In genomic region chr15:83694030-83694429, GRCh38 we compare ENCODE assay signal across 14 cellular contexts. TPM values are rescaled to one million over a fixed set of nuclear protein-coding genes. Genes with fewer than 3 reads are reported as not detected.
DNase-seq lines count a peak whose midpoint lies in the region; ATAC-seq, FAIRE-seq and TF ChIP-seq lines count a peak whose summit lies in the region.
"Had no signal": no experiment of that assay in that cellular context is flagged by ENCODE, and none has a peak within 500 bp of the region (broad histone marks: within the 10 kb centered on the region; RNA-seq: fewer than 3 reads in every experiment).

No MANE protein-coding gene starts in this region.

- TF ChIP-seq RAD21 in H1 (IDR thresholded peaks at IDR 0.05 in 1 of 2, conservative IDR thresholded peaks at IDR 0.05 in 1 of 2; ENCODE audit: low read depth in 2 of 2, low read length in 2 of 2), result no peak

- H3K4me3 Mint-ChIP-seq in immature natural killer cell, result no peak overlapping the region
- no peak overlapping the region for H3K4me3 Mint-ChIP-seq in activated naive CD4-positive, alpha-beta T cell treated with anti-CD3 and anti-CD28 coated beads for 36 hours
- H3K4me3 Mint-ChIP-seq: activated naive CD8-positive, alpha-beta T cell treated with anti-CD3 and anti-CD28 coated beads, Interleukin-2, amount 50 U/mL, for 24 hours had no signal

- no peak overlapping the region for H2BK5ac ChIP-seq in H1 (ENCODE audit: low read depth, low read length)

- H3K36me3 ChIP-seq in H1 (ENCODE audit: control insufficient read depth in 2 of 4, insufficient read depth in 4 of 4, low read length in 3 of 4) (no peaks in the 10 kb centered on the region), tibial artery (no peaks in the 10 kb centered on the region)

- no peak overlapping the region for H2BK12ac ChIP-seq in H1 (ENCODE audit: low read depth, low read length)

- 44% methylated on average over 10 of the region's 10 CpGs; no CpG with 5 or more reads in 1 of the 2 experiments for WGBS in H1 (ENCODE audit: extremely low coverage in 1 of 2, insufficient coverage in 1 of 2, insufficient read length in 1 of 2, insufficient replicate concordance in 2 of 2, low coverage in 1 of 2, low lambda C conversion rate in 2 of 2, missing lambda C conversion rate in 1 of 2), 2 experiments

- peaks cover 1 to 2% (median 2%) of the 10 kb centered on the region in 3 donors for H3K27me3 Mint-ChIP-seq in immature natural killer cell (ENCODE audit: low read depth in 3 of 3)
- peaks cover 3% of the 10 kb centered on the region for H3K27me3 Mint-ChIP-seq in activated naive CD4-positive, alpha-beta T cell treated with anti-CD3 and anti-CD28 coated beads for 36 hours (ENCODE audit: low read depth)

- H3K27ac ChIP-seq in H1 (ENCODE audit: low read depth, low read length), result no peak overlapping the region
- peak overlapping the region; percentile 64 to 78 for H3K27ac ChIP-seq in tibial artery
- H3K27ac ChIP-seq: epithelial cell of prostate had no signal

- no peak overlapping the region for H3K14ac ChIP-seq in H1 (ENCODE audit: insufficient read length)

- H3K9ac ChIP-seq in H1 (replicated peaks in 1 of 4; ENCODE audit: extremely low read depth in 1 of 4, low read depth in 3 of 4, low read length in 3 of 4), result no peak overlapping the region

- H3K79me1 ChIP-seq in H1 (ENCODE audit: low read depth, low read length), result no peaks in the 10 kb centered on the region

- H3K23me2 ChIP-seq in H1 (ENCODE audit: low read depth, low read length), result peaks cover 5% of the 10 kb centered on the region; the same call in 1 of the 2 replicates

- CTCF ChIA-PET in H1 (lab: Charles Lee; ENCODE audit: partially characterized antibody), result interaction anchor here (0.9 to 1.0 kb wide), 2 partner anchors 131 to 162 kb away, joined by 3 read pairs; no protein-coding TSS in a partner anchor
- CTCF ChIA-PET in activated naive CD4-positive, alpha-beta T cell treated with anti-CD3 and anti-CD28 coated beads for 36 hours (lab: Charles Lee), result no interaction called here

- no peak overlapping the region for H3K56ac ChIP-seq in H1 (replicated peaks; ENCODE audit: insufficient read length, low read depth, low read length)

- TF ChIP-seq CTCF in H1 (IDR thresholded peaks at IDR 0.05; ENCODE audit: control extremely low read depth in 1 of 3, insufficient read depth in 1 of 3, low read depth in 1 of 3, low read length in 3 of 3) (no peak), tibial artery (IDR thresholded peaks at IDR 0.05) (no peak)

- H2BK15ac ChIP-seq in H1 (ENCODE audit: low read length), result no peak overlapping the region

- no peak overlapping the region for H2BK120ac ChIP-seq in H1 (replicated peaks; ENCODE audit: low read depth, low read length)

- no peak overlapping the region for H3K23ac ChIP-seq in H1 (ENCODE audit: insufficient read length)

- intact Hi-C loops in tibial artery (cut with DNase I; ENCODE audit: low total_unique reads), result no loop called here
- intact Hi-C loops in activated naive CD4-positive, alpha-beta T cell treated with anti-CD3 and anti-CD28 coated beads for 36 hours (cut with micrococcal nuclease), result no loop called here

- peaks cover 3 to 14% (median 6%) of the 10 kb centered on the region in 4 experiments; a peak in 6 of 7 replicates for H3K4me1 ChIP-seq in H1 (replicated peaks in 1 of 4; ENCODE audit: control insufficient read depth in 3 of 4, insufficient read depth in 4 of 4, low read length in 3 of 4)
- H3K4me1 ChIP-seq in tibial artery, result peaks cover 0 to 57% (median 21%) of the 10 kb centered on the region in 4 donors

- H3K27ac Mint-ChIP-seq in immature natural killer cell, result no peak overlapping the region
- no peak overlapping the region for H3K27ac Mint-ChIP-seq in activated naive CD4-positive, alpha-beta T cell treated with anti-CD3 and anti-CD28 coated beads for 36 hours
- H3K27ac Mint-ChIP-seq: activated naive CD8-positive, alpha-beta T cell treated with anti-CD3 and anti-CD28 coated beads, Interleukin-2, amount 50 U/mL, for 24 hours had no signal

- no peaks in the 10 kb centered on the region for H3K4me1 Mint-ChIP-seq in immature natural killer cell
- no peaks in the 10 kb centered on the region for H3K4me1 Mint-ChIP-seq in activated naive CD4-positive, alpha-beta T cell treated with anti-CD3 and anti-CD28 coated beads for 36 hours (ENCODE audit: low read depth)
- H3K4me1 Mint-ChIP-seq: activated naive CD8-positive, alpha-beta T cell treated with anti-CD3 and anti-CD28 coated beads, Interleukin-2, amount 50 U/mL, for 24 hours had no signal

- H3K18ac ChIP-seq in H1 (ENCODE audit: extremely low read depth, low read length), result no peak overlapping the region

- no peak for TF ChIP-seq EP300 in H1 (IDR thresholded peaks at IDR 0.05; ENCODE audit: borderline replicate concordance in 1 of 2, low read depth in 2 of 2, low read length in 2 of 2)

- no peak overlapping the region for H4K8ac ChIP-seq in H1 (ENCODE audit: extremely low read depth, insufficient read depth, low read length)

- TF ChIP-seq POLR2A in H1 (IDR thresholded peaks at IDR 0.05; ENCODE audit: control extremely low read depth in 1 of 2, low read depth in 2 of 2, low read length in 2 of 2), result no peak

- no peaks in the 10 kb centered on the region for H3K27me3 ChIP-seq in H1 (replicated peaks in 1 of 4; ENCODE audit: control insufficient read depth in 3 of 4, extremely low read depth in 1 of 4, insufficient read depth in 3 of 4, low read length in 3 of 4)
- H3K27me3 ChIP-seq in tibial artery, result no peaks in the 10 kb centered on the region

- H3K9me3 ChIP-seq in H1 (ENCODE audit: insufficient read depth in 2 of 2, low read depth in 1 of 2, low read length in 1 of 2) (no peaks in the 10 kb centered on the region), tibial artery (no peaks in the 10 kb centered on the region)

- H3K36me3 Mint-ChIP-seq in immature natural killer cell, result no peaks in the 10 kb centered on the region
- H3K36me3 Mint-ChIP-seq in activated naive CD4-positive, alpha-beta T cell treated with anti-CD3 and anti-CD28 coated beads for 36 hours (ENCODE audit: low read depth), result no peaks in the 10 kb centered on the region

- ATAC-seq in GM18868 (IDR thresholded peaks at IDR 0.05; ENCODE audit: unreplicated experiment) (no peak), HG03354 (IDR thresholded peaks at IDR 0.05; ENCODE audit: poor library complexity, severe bottlenecking, unreplicated experiment) (no peak)
- ATAC-seq: activated naive CD8-positive, alpha-beta T cell treated with anti-CD3 and anti-CD28 coated beads, Interleukin-2, amount 50 U/mL, for 24 hours had no signal

- H2BK20ac ChIP-seq in H1 (ENCODE audit: low read length), result no peak overlapping the region

- H2AFZ ChIP-seq in H1 (ENCODE audit: low read length), result peak overlapping the region; percentile 77; the same call in 1 of the 2 replicates

- H3K4ac ChIP-seq in H1 (replicated peaks; ENCODE audit: insufficient read length, low read depth, low read length), result no peak overlapping the region

- no peaks in the 10 kb centered on the region for H3K79me2 ChIP-seq in H1 (ENCODE audit: control insufficient read depth in 1 of 2, insufficient read depth in 2 of 2, low read length in 2 of 2)

- H4K5ac ChIP-seq in H1 (ENCODE audit: insufficient read length, low read depth, low read length), result no peak overlapping the region

- peak; percentile 2 for DNase-seq in M059J (ENCODE audit: low read depth)
- DNase-seq in H1 (ENCODE audit: low read depth in 1 of 2, low spot score in 2 of 2), result peak in 1 of 2 experiments; percentile 49
- DNase-seq in left kidney (ENCODE audit: low read depth, low spot score), result peak; percentile 14
- no peak for DNase-seq in tibial artery
- no peak for DNase-seq in immature natural killer cell
- DNase-seq in activated naive CD4-positive, alpha-beta T cell treated with anti-CD3 and anti-CD28 coated beads for 36 hours, result no peak
- DNase-seq: activated naive CD8-positive, alpha-beta T cell treated with anti-CD3 and anti-CD28 coated beads, Interleukin-2, amount 50 U/mL, for 24 hours; NCI-H1436 treated with DMSO at 0.1 percent for 48 hours; T-helper 9 cell had no signal

- POLR2A ChIA-PET in H1 (lab: Charles Lee; ENCODE audit: partially characterized antibody), result interaction anchor here (0.6 kb wide), 1 partner anchor 263 kb away, joined by 3 read pairs; no protein-coding TSS in a partner anchor

- no peak overlapping the region for H2AK5ac ChIP-seq in H1 (ENCODE audit: low read depth, low read length)

- peak overlapping the region; percentile 10 to 48; a peak in 2 of 4 replicates for H3K4me2 ChIP-seq in H1 (ENCODE audit: insufficient read depth in 1 of 2, low read depth in 2 of 2, low read length in 2 of 2)

- no peak overlapping the region for H4K91ac ChIP-seq in H1 (replicated peaks; ENCODE audit: insufficient read length, low read length)

- FAIRE-seq in H1 (lab: Jason Lieb, UNC), result no peak

- peaks cover 0 to 5% (median 0%) of the 10 kb centered on the region in 6 donors for H3K9me3 Mint-ChIP-seq in immature natural killer cell
- H3K9me3 Mint-ChIP-seq in activated naive CD4-positive, alpha-beta T cell treated with anti-CD3 and anti-CD28 coated beads for 36 hours, result no peaks in the 10 kb centered on the region

- peaks cover 0 to 2% of the 10 kb centered on the region in 2 experiments for H4K20me1 ChIP-seq in H1 (replicated peaks in 1 of 2; ENCODE audit: control insufficient read depth in 1 of 2, insufficient read depth in 2 of 2, low read length in 2 of 2)

- H3K4me3 ChIP-seq in H1 (ENCODE audit: extremely low read depth in 1 of 4, insufficient read depth in 2 of 4, low read depth in 3 of 4, low read length in 4 of 4), result peak overlapping the region in 1 of 4 experiments; percentile 22; a peak in 1 of 8 replicates
- peak overlapping the region; percentile 22 to 31 for H3K4me3 ChIP-seq in tibial artery

TF ChIP-seq in H1, 55 proteins besides CTCF, POLR2A, EP300 and RAD21 (continues in another document):
- TF ChIP-seq HDAC6 (IDR thresholded peaks at IDR 0.05; ENCODE audit: low read depth, low read length), result no peak
- TF ChIP-seq SP1 (IDR thresholded peaks at IDR 0.05; ENCODE audit: low read depth, low read length), result no peak

RNA-seq across cellular contexts. Expression of gene ADAMTSL3, which starts 40.1 kb away (rescaled TPM):
- total RNA-seq in M059J (2014; rRNA removed; shearing (Covaris generic)), result not detected in 2 replicates
- total RNA-seq in H1 (2021; fragmentation: NEBNext Ultra II Directional; extraction: Animal tissue kit (Norgen Biotek cat#: 25700)), result 0.75 and 1.4 TPM in 2 replicates
- polyA plus RNA-seq in H1 (2011; rRNA removed) (0.35 TPM in 2 replicates), immature natural killer cell (not detected)
- polyA plus RNA-seq in H1 (2011; cell fraction: cytosol; rRNA removed), result 0.36 TPM
- 1.2 TPM for polyA plus RNA-seq in H1 (2011; cell fraction: nucleus; rRNA removed)
- 0.49 to 0.82 TPM (median 0.72 TPM) in 4 replicates for polyA plus RNA-seq in H1 (2012, experiment 1 of 2)
- 0.09 TPM for polyA plus RNA-seq in H1 (2012, experiment 2 of 2)
- 0.53 TPM for polyA plus RNA-seq in H1 (2013, experiment 1 of 2)
- 0.63 TPM for polyA plus RNA-seq in H1 (2013, experiment 2 of 2)
- 1.5 and 5.4 TPM in 2 replicates for polyA minus RNA-seq in H1 (2011; rRNA and poly(A)+ RNA removed)
- polyA minus RNA-seq in H1 (2011; cell fraction: cytosol; rRNA and poly(A)+ RNA removed), result 0.59 TPM
- polyA minus RNA-seq in H1 (2011; cell fraction: nucleus; rRNA and poly(A)+ RNA removed), result 2.4 TPM
- total RNA-seq in activated naive CD4-positive, alpha-beta T cell treated with anti-CD3 and anti-CD28 coated beads for 36 hours, result not detected
- total RNA-seq: activated CD8-positive, alpha-beta memory T cell treated with anti-CD3 and anti-CD28 coated beads for 36 hours; pulmonary artery endothelial cell had no signal

Comparison
In these comparisons a context has a peak if more than half of its experiments do, and no peak if none do; other contexts are left out.
1. DNase-seq: peak in M059J (single experiment) and left kidney (single experiment); none in tibial artery (0 of 2), immature natural killer cell (0 of 3) and activated naive CD4-positive, alpha-beta T cell treated with anti-CD3 and anti-CD28 coated beads for 36 hours (single experiment).